ENCODE assay signal across 1 cellular context in the genomic region with DNA sequence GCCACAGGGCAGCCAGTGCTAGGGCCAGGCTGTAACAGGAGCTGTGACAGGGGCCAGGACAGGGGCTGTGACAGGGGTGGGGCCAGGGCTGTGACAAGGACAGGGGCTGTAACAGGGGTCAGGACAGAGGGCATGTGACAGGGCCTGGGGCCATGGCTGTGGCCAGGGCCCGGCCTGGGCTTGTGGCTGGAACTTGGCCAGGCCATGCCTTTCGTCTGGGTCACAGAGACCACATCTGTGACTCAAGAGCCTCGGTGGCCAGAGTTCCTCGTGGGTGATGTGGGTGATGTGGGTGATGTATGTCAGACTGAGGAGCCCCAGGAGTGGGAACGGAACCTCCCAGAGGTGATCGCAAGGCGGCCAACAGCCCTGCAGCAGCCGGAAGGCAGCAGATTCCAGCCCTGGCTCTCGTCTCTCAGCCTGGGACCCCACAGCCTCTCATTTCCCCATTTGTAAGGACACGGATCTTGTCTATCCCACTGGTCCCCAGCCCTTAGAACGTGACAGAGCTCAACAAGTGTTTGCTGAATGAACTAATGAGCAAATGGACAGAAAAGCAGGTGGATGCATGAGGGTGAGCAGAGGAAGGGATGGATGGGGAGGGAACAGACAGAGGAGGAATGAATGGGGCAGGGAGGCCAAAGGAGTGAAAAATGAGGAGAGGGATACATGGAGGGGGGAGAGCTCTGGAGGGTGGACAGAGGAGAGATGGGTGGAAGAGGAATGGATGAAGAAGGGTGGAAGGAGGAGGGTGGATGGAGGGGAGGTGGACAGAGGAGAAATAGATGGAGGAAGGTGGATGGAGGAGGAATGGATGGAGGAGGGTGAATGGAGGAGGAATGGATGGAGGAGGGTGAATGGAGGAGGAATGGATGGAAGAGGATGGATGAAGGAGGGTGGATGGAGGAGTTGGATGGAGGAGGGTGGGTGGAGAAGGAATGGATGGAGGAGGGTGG.
TF ChIP-seq lines count a peak whose summit lies in the region.

No MANE protein-coding gene starts in this region.

TF ChIP-seq in HepG2, 621 proteins besides CTCF, POLR2A, EP300 and RAD21 (continues in another document):
- TF ChIP-seq, protein P1, sequence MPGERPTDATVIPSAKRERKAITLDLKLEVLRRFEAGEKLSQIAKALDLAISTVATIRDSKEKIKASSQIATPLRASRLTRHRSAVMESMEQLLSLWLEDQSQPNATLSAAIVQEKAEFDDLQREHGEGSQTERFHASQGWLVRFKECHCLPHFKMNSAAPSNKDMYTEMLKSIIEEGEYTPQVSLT (CRISPR knock-in tag; IDR thresholded peaks at IDR 0.05; ENCODE audit: borderline replicate concordance, low read depth) = no peak
- TF ChIP-seq, protein P2, sequence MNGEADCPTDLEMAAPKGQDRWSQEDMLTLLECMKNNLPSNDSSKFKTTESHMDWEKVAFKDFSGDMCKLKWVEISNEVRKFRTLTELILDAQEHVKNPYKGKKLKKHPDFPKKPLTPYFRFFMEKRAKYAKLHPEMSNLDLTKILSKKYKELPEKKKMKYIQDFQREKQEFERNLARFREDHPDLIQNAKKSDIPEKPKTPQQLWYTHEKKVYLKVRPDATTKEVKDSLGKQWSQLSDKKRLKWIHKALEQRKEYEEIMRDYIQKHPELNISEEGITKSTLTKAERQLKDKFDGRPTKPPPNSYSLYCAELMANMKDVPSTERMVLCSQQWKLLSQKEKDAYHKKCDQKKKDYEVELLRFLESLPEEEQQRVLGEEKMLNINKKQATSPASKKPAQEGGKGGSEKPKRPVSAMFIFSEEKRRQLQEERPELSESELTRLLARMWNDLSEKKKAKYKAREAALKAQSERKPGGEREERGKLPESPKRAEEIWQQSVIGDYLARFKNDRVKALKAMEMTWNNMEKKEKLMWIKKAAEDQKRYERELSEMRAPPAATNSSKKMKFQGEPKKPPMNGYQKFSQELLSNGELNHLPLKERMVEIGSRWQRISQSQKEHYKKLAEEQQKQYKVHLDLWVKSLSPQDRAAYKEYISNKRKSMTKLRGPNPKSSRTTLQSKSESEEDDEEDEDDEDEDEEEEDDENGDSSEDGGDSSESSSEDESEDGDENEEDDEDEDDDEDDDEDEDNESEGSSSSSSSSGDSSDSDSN (CRISPR knock-in tag; IDR thresholded peaks at IDR 0.05) = peak; percentile 27; the same call in 1 of the 2 replicates
- TF ChIP-seq ZSCAN22 (CRISPR knock-in tag; IDR thresholded peaks at IDR 0.05) = no peak
- TF ChIP-seq POLR2AphosphoS5 (IDR thresholded peaks at IDR 0.05; ENCODE audit: low read depth, low read length) = no peak
- TF ChIP-seq, protein P3, sequence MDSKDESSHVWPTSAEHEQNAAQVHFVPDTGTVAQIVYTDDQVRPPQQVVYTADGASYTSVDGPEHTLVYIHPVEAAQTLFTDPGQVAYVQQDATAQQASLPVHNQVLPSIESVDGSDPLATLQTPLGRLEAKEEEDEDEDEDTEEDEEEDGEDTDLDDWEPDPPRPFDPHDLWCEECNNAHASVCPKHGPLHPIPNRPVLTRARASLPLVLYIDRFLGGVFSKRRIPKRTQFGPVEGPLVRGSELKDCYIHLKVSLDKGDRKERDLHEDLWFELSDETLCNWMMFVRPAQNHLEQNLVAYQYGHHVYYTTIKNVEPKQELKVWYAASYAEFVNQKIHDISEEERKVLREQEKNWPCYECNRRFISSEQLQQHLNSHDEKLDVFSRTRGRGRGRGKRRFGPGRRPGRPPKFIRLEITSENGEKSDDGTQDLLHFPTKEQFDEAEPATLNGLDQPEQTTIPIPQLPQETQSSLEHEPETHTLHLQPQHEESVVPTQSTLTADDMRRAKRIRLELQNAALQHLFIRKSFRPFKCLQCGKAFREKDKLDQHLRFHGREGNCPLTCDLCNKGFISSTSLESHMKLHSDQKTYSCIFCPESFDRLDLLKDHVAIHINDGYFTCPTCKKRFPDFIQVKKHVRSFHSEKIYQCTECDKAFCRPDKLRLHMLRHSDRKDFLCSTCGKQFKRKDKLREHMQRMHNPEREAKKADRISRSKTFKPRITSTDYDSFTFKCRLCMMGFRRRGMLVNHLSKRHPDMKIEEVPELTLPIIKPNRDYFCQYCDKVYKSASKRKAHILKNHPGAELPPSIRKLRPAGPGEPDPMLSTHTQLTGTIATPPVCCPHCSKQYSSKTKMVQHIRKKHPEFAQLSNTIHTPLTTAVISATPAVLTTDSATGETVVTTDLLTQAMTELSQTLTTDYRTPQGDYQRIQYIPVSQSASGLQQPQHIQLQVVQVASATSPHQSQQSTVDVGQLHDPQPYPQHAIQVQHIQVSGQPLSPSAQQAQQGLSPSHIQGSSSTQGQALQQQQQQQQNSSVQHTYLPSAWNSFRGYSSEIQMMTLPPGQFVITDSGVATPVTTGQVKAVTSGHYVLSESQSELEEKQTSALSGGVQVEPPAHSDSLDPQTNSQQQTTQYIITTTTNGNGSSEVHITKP (CRISPR knock-in tag; IDR thresholded peaks at IDR 0.05; ENCODE audit: low read depth) = no peak
- no peak for TF ChIP-seq PLRG1 (conservative IDR thresholded peaks at IDR 0.05)
- TF ChIP-seq, protein P4, sequence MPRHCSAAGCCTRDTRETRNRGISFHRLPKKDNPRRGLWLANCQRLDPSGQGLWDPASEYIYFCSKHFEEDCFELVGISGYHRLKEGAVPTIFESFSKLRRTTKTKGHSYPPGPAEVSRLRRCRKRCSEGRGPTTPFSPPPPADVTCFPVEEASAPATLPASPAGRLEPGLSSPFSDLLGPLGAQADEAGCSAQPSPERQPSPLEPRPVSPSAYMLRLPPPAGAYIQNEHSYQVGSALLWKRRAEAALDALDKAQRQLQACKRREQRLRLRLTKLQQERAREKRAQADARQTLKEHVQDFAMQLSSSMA (CRISPR knock-in tag; IDR thresholded peaks at IDR 0.05) = no peak
- peak; percentile 20; the same call in 1 of the 2 replicates for TF ChIP-seq ZFX (CRISPR knock-in tag; IDR thresholded peaks at IDR 0.05; ENCODE audit: low read depth)
- TF ChIP-seq ZNF782 (CRISPR knock-in tag; IDR thresholded peaks at IDR 0.05; ENCODE audit: borderline replicate concordance) = no peak
- TF ChIP-seq, protein P5, sequence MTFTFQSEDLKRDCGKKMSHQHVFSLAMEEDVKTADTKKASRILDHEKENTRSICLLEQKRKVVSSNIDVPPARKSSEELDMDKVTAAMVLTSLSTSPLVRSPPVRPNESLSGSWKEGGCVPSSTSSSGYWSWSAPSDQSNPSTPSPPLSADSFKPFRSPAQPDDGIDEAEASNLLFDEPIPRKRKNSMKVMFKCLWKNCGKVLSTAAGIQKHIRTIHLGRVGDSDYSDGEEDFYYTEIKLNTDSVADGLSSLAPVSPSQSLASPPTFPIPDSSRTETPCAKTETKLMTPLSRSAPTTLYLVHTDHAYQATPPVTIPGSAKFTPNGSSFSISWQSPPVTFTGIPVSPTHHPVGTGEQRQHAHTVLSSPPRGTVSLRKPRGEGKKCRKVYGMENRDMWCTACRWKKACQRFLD (CRISPR knock-in tag; IDR thresholded peaks at IDR 0.05; ENCODE audit: borderline replicate concordance) = no peak
- TF ChIP-seq, protein P6, sequence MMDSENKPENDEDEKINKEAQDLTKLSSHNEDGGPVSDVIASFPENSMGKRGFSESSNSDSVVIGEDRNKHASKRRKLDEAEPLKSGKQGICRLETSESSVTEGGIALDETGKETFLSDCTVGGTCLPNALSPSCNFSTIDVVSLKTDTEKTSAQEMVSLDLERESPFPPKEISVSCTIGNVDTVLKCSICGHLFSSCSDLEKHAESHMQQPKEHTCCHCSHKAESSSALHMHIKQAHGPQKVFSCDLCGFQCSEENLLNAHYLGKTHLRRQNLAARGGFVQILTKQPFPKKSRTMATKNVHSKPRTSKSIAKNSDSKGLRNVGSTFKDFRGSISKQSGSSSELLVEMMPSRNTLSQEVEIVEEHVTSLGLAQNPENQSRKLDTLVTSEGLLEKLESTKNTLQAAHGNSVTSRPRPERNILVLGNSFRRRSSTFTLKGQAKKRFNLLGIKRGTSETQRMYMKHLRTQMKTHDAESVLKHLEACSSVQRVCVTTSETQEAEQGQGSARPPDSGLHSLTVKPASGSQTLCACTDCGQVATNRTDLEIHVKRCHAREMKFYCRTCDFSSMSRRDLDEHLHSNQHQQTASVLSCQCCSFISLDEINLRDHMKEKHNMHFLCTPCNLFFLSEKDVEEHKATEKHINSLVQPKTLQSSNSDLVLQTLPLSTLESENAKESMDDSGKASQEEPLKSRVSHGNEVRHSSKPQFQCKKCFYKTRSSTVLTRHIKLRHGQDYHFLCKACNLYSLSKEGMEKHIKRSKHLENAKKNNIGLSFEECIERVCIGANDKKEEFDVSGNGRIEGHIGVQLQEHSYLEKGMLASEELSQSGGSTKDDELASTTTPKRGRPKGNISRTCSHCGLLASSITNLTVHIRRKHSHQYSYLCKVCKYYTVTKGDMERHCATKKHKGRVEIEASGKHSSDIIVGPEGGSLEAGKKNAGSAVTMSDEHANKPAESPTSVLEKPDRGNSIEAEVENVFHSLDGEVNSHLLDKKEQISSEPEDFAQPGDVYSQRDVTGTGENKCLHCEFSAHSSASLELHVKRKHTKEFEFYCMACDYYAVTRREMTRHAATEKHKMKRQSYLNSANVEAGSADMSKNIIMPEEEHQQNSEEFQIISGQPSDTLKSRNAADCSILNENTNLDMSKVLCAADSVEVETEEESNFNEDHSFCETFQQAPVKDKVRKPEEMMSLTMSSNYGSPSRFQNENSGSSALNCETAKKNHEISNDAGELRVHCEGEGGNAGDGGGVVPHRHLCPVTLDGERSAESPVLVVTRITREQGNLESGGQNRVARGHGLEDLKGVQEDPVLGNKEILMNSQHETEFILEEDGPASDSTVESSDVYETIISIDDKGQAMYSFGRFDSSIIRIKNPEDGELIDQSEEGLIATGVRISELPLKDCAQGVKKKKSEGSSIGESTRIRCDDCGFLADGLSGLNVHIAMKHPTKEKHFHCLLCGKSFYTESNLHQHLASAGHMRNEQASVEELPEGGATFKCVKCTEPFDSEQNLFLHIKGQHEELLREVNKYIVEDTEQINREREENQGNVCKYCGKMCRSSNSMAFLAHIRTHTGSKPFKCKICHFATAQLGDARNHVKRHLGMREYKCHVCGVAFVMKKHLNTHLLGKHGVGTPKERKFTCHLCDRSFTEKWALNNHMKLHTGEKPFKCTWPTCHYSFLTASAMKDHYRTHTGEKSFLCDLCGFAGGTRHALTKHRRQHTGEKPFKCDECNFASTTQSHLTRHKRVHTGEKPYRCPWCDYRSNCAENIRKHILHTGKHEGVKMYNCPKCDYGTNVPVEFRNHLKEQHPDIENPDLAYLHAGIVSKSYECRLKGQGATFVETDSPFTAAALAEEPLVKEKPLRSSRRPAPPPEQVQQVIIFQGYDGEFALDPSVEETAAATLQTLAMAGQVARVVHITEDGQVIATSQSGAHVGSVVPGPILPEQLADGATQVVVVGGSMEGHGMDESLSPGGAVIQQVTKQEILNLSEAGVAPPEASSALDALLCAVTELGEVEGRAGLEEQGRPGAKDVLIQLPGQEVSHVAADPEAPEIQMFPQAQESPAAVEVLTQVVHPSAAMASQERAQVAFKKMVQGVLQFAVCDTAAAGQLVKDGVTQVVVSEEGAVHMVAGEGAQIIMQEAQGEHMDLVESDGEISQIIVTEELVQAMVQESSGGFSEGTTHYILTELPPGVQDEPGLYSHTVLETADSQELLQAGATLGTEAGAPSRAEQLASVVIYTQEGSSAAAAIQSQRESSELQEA (CRISPR knock-in tag; IDR thresholded peaks at IDR 0.05; ENCODE audit: not compliant biosample characterization) = no peak
- TF ChIP-seq ZSCAN30 (CRISPR knock-in tag; IDR thresholded peaks at IDR 0.05) = no peak
- TF ChIP-seq ZNF569 (CRISPR knock-in tag; IDR thresholded peaks at IDR 0.05; ENCODE audit: borderline replicate concordance) = no peak
- no peak for TF ChIP-seq MTF2 (CRISPR knock-in tag; IDR thresholded peaks at IDR 0.05; ENCODE audit: borderline replicate concordance)
- no peak for TF ChIP-seq NFE2L1 (CRISPR knock-in tag; IDR thresholded peaks at IDR 0.05; ENCODE audit: borderline replicate concordance)
- TF ChIP-seq IKZF1 (IDR thresholded peaks at IDR 0.05) = no peak
- TF ChIP-seq, protein P7, sequence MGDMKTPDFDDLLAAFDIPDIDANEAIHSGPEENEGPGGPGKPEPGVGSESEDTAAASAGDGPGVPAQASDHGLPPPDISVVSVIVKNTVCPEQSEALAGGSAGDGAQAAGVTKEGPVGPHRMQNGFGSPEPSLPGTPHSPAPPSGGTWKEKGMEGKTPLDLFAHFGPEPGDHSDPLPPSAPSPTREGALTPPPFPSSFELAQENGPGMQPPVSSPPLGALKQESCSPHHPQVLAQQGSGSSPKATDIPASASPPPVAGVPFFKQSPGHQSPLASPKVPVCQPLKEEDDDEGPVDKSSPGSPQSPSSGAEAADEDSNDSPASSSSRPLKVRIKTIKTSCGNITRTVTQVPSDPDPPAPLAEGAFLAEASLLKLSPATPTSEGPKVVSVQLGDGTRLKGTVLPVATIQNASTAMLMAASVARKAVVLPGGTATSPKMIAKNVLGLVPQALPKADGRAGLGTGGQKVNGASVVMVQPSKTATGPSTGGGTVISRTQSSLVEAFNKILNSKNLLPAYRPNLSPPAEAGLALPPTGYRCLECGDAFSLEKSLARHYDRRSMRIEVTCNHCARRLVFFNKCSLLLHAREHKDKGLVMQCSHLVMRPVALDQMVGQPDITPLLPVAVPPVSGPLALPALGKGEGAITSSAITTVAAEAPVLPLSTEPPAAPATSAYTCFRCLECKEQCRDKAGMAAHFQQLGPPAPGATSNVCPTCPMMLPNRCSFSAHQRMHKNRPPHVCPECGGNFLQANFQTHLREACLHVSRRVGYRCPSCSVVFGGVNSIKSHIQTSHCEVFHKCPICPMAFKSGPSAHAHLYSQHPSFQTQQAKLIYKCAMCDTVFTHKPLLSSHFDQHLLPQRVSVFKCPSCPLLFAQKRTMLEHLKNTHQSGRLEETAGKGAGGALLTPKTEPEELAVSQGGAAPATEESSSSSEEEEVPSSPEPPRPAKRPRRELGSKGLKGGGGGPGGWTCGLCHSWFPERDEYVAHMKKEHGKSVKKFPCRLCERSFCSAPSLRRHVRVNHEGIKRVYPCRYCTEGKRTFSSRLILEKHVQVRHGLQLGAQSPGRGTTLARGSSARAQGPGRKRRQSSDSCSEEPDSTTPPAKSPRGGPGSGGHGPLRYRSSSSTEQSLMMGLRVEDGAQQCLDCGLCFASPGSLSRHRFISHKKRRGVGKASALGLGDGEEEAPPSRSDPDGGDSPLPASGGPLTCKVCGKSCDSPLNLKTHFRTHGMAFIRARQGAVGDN (CRISPR knock-in tag; IDR thresholded peaks at IDR 0.05) = 0 out of 2 replicates have a peak, but pooled peaks have one; percentile 11
- TF ChIP-seq ZNF33A (CRISPR knock-in tag; IDR thresholded peaks at IDR 0.05; ENCODE audit: borderline replicate concordance) = no peak
- 0 out of 2 replicates have a peak, but pooled peaks have one; percentile 4 for TF ChIP-seq RAD51 (IDR thresholded peaks at IDR 0.05; ENCODE audit: borderline replicate concordance)
- TF ChIP-seq SMAD3 (CRISPR knock-in tag; IDR thresholded peaks at IDR 0.05) = no peak
- TF ChIP-seq MBD4 (IDR thresholded peaks at IDR 0.05; ENCODE audit: borderline replicate concordance, low read length) = no peak
- TF ChIP-seq ZNF839 (CRISPR knock-in tag; IDR thresholded peaks at IDR 0.05; ENCODE audit: borderline replicate concordance) = no peak
- TF ChIP-seq ZNF616 (CRISPR knock-in tag; IDR thresholded peaks at IDR 0.05; ENCODE audit: low read depth) = no peak
- no peak for TF ChIP-seq RARA (CRISPR knock-in tag; IDR thresholded peaks at IDR 0.05)
- TF ChIP-seq, protein P8, sequence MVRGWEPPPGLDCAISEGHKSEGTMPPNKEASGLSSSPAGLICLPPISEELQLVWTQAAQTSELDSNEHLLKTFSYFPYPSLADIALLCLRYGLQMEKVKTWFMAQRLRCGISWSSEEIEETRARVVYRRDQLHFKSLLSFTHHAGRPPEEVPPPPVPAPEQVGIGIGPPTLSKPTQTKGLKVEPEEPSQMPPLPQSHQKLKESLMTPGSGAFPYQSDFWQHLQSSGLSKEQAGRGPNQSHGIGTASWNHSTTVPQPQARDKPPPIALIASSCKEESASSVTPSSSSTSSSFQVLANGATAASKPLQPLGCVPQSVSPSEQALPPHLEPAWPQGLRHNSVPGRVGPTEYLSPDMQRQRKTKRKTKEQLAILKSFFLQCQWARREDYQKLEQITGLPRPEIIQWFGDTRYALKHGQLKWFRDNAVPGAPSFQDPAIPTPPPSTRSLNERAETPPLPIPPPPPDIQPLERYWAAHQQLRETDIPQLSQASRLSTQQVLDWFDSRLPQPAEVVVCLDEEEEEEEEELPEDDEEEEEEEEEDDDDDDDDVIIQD (CRISPR knock-in tag; IDR thresholded peaks at IDR 0.05; ENCODE audit: low read depth) = no peak
- TF ChIP-seq NR2F1 (CRISPR knock-in tag; IDR thresholded peaks at IDR 0.05) = no peak
- no peak for TF ChIP-seq JDP2 (CRISPR knock-in tag; IDR thresholded peaks at IDR 0.05; ENCODE audit: borderline replicate concordance)
